ENCODE assay signal across 11 cellular contexts in the genomic region with DNA sequence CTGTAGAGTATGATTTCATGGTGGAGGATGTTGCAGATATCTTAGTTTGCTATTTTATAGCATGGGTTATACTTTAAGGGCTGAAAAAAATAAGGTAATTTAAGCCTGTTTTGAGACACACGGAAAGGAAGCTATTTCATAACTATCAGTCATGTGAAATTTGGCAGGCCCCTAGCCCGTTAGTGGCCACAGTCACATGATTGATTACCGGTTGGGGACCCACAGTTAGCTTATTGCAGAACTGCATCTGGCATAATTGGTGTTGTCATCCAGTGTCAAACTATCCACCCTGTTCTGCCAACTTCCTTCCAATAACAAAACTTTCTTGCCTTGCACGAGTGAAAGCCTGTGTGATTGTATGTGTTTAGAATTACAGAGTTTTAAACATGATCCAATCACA. TPM values are rescaled to one million over a fixed set of nuclear protein-coding genes. Genes with fewer than 3 reads are reported as not detected.
DNase-seq lines count a peak whose midpoint lies in the region; ATAC-seq and TF ChIP-seq lines count a peak whose summit lies in the region.
"Had no signal": no experiment of that assay in that cellular context is flagged by ENCODE, and none has a peak within 500 bp of the region (broad histone marks: within the 10 kb centered on the region; RNA-seq: fewer than 3 reads in every experiment).

No MANE protein-coding gene starts in this region.

- no peaks in the 10 kb centered on the region for H3K27me3 Mint-ChIP-seq in immature natural killer cell (ENCODE audit: low read depth in 3 of 3)
- no peaks in the 10 kb centered on the region for H3K27me3 Mint-ChIP-seq in activated CD4-positive, alpha-beta memory T cell treated with anti-CD3 and anti-CD28 coated beads for 36 hours

- CTCF ChIA-PET in activated CD4-positive, alpha-beta memory T cell treated with anti-CD3 and anti-CD28 coated beads for 36 hours (lab: Charles Lee), result no interaction called here

- no peak overlapping the region for H2AFZ ChIP-seq in smooth muscle cell (ENCODE audit: low read depth)

- H3K27me3 ChIP-seq in adipocyte (replicated peaks; ENCODE audit: control insufficient read depth, insufficient read depth, low read length) (no peaks in the 10 kb centered on the region), smooth muscle cell (ENCODE audit: low read depth) (no peaks in the 10 kb centered on the region), breast epithelium (no peaks in the 10 kb centered on the region)
- H3K27me3 ChIP-seq: ascending aorta had no signal

- intact Hi-C loops in activated CD4-positive, alpha-beta memory T cell treated with anti-CD3 and anti-CD28 coated beads for 36 hours (cut with micrococcal nuclease), result no loop called here
- intact Hi-C loops in breast epithelium (cut with DNase I; ENCODE audit: low total_unique reads), result no loop called here

- H3K9me3 ChIP-seq in adipocyte (ENCODE audit: control insufficient read depth, low read length) (no peaks in the 10 kb centered on the region), smooth muscle cell (replicated peaks; ENCODE audit: low read depth) (no peaks in the 10 kb centered on the region), breast epithelium (no peaks in the 10 kb centered on the region)
- H3K9me3 ChIP-seq: ascending aorta had no signal

- H3K9ac ChIP-seq in adipocyte (ENCODE audit: low read length), result peak overlapping the region; percentile 1
- H3K9ac ChIP-seq in smooth muscle cell (ENCODE audit: low read depth), result no peak overlapping the region

- 67% methylated on average over 4 of the region's 4 CpGs for WGBS in smooth muscle cell (ENCODE audit: low lambda C conversion rate)

- peak overlapping the region; percentile 31 to 84 (median 72) for H3K27ac Mint-ChIP-seq in immature natural killer cell
- no peak overlapping the region for H3K27ac Mint-ChIP-seq in activated CD4-positive, alpha-beta memory T cell treated with anti-CD3 and anti-CD28 coated beads for 36 hours
- H3K27ac Mint-ChIP-seq: CD8-positive, alpha-beta T cell had no signal

- no peak for ATAC-seq in HG03039 (IDR thresholded peaks at IDR 0.05; ENCODE audit: unreplicated experiment)
- ATAC-seq in GM18861 (IDR thresholded peaks at IDR 0.05; ENCODE audit: unreplicated experiment), result no peak
- ATAC-seq: CD8-positive, alpha-beta T cell had no signal

- H3K4me2 ChIP-seq in smooth muscle cell, result no peak overlapping the region

- H3K79me2 ChIP-seq in smooth muscle cell (ENCODE audit: low read depth), result peaks cover 100% of the 10 kb centered on the region

- peaks cover 100% of the 10 kb centered on the region for H4K20me1 ChIP-seq in smooth muscle cell (ENCODE audit: low read depth)

- DNase-seq in KG1 (lab: John Stamatoyannopoulos, UW), result peak; percentile 68
- peak; percentile 54 for DNase-seq in adipocyte (ENCODE audit: low read depth)
- no peak for DNase-seq in immature natural killer cell
- no peak for DNase-seq in smooth muscle cell (lab: John Stamatoyannopoulos, UW; ENCODE audit: unreplicated experiment)
- DNase-seq in activated CD4-positive, alpha-beta memory T cell treated with anti-CD3 and anti-CD28 coated beads for 36 hours, result no peak
- no peak for DNase-seq in breast epithelium (ENCODE audit: low spot score in 2 of 2)
- DNase-seq: CD8-positive, alpha-beta T cell; H9 had no signal

- H3F3A ChIP-seq in smooth muscle cell (ENCODE audit: low read depth), result peaks cover 30% of the 10 kb centered on the region

- H3K27ac ChIP-seq in smooth muscle cell (ENCODE audit: low read depth) (peak overlapping the region; percentile 73), breast epithelium (peak overlapping the region in 1 of 2 donors; percentile 4)

- POLR2A ChIA-PET in activated CD4-positive, alpha-beta memory T cell treated with anti-CD3 and anti-CD28 coated beads for 36 hours (lab: Charles Lee), result no interaction called here

- peaks cover 39% of the 10 kb centered on the region for H3K36me3 ChIP-seq in adipocyte (ENCODE audit: control insufficient read depth, insufficient read depth, low read length, severe bottlenecking)
- H3K36me3 ChIP-seq in smooth muscle cell (ENCODE audit: low read depth), result peaks cover 7% of the 10 kb centered on the region
- H3K36me3 ChIP-seq in breast epithelium, result no peaks in the 10 kb centered on the region
- H3K36me3 ChIP-seq: ascending aorta had no signal

- peaks cover 0 to 6% (median 0%) of the 10 kb centered on the region in 3 donors for H3K36me3 Mint-ChIP-seq in immature natural killer cell
- peaks cover 8% of the 10 kb centered on the region for H3K36me3 Mint-ChIP-seq in activated CD4-positive, alpha-beta memory T cell treated with anti-CD3 and anti-CD28 coated beads for 36 hours

- TF ChIP-seq POLR2A in breast epithelium (IDR thresholded peaks at IDR 0.05), result no peak

- H3K4me3 ChIP-seq in adipocyte (ENCODE audit: low read length) (peak overlapping the region; percentile 1), smooth muscle cell (no peak overlapping the region), breast epithelium (no peak overlapping the region)
- H3K4me3 ChIP-seq: ascending aorta had no signal

- TF ChIP-seq CTCF in smooth muscle cell (IDR thresholded peaks at IDR 0.05; ENCODE audit: borderline replicate concordance, insufficient read depth, poor library complexity, severe bottlenecking), result no peak
- TF ChIP-seq CTCF in breast epithelium (IDR thresholded peaks at IDR 0.05), result no peak

- peaks cover 81 to 94% of the 10 kb centered on the region in 2 donors for H3K4me1 Mint-ChIP-seq in immature natural killer cell
- no peaks in the 10 kb centered on the region for H3K4me1 Mint-ChIP-seq in activated CD4-positive, alpha-beta memory T cell treated with anti-CD3 and anti-CD28 coated beads for 36 hours (ENCODE audit: low read depth)

- no peaks in the 10 kb centered on the region for H3K9me3 Mint-ChIP-seq in immature natural killer cell
- H3K9me3 Mint-ChIP-seq in activated CD4-positive, alpha-beta memory T cell treated with anti-CD3 and anti-CD28 coated beads for 36 hours, result no peaks in the 10 kb centered on the region
- H3K9me3 Mint-ChIP-seq: CD8-positive, alpha-beta T cell; H9 had no signal

- peak overlapping the region in 4 of 5 donors; percentile 21 to 49 (median 34) for H3K4me3 Mint-ChIP-seq in immature natural killer cell
- no peak overlapping the region for H3K4me3 Mint-ChIP-seq in activated CD4-positive, alpha-beta memory T cell treated with anti-CD3 and anti-CD28 coated beads for 36 hours
- H3K4me3 Mint-ChIP-seq: CD8-positive, alpha-beta T cell; H9 had no signal

- H3K4me1 ChIP-seq in adipocyte (ENCODE audit: control insufficient read depth, insufficient read depth, low read length) (peaks cover 68% of the 10 kb centered on the region), smooth muscle cell (ENCODE audit: low read depth) (peaks cover 24% of the 10 kb centered on the region), breast epithelium (no peaks in the 10 kb centered on the region)

RNA-seq across cellular contexts. Expression of gene FNDC3B, which starts 35.2 kb away (rescaled TPM):
- polyA plus RNA-seq in immature natural killer cell (10 to 100 TPM; 19.7 to 46.1 (median 24.4) TPM), smooth muscle cell (149 and 161 TPM in 2 replicates)
- total RNA-seq in smooth muscle cell (265 and 294 TPM in 2 replicates), breast epithelium (100 to 1,000 TPM; 131 to 172 (median 149) TPM)
- 10 to 100 TPM; 14.4 to 17.8 TPM for total RNA-seq in activated CD4-positive, alpha-beta memory T cell treated with anti-CD3 and anti-CD28 coated beads for 36 hours

Comparison
In these comparisons a context has a peak if more than half of its experiments do, and no peak if none do; other contexts are left out.
1. DNase-seq: peak in KG1 (single experiment) and adipocyte (single experiment); none in immature natural killer cell (0 of 3), smooth muscle cell (single experiment), activated CD4-positive, alpha-beta memory T cell treated with anti-CD3 and anti-CD28 coated beads for 36 hours (single experiment) and breast epithelium (0 of 2).
2. RNA of gene FNDC3B, which starts 35.2 kb away (total RNA-seq): 265 to 294 TPM in smooth muscle cell and 131 to 172 TPM in breast epithelium; 14.4 to 17.8 TPM in activated CD4-positive, alpha-beta memory T cell treated with anti-CD3 and anti-CD28 coated beads for 36 hours; every median in the first group is over 4 times any median in the second.